In the genomic region with DNA sequence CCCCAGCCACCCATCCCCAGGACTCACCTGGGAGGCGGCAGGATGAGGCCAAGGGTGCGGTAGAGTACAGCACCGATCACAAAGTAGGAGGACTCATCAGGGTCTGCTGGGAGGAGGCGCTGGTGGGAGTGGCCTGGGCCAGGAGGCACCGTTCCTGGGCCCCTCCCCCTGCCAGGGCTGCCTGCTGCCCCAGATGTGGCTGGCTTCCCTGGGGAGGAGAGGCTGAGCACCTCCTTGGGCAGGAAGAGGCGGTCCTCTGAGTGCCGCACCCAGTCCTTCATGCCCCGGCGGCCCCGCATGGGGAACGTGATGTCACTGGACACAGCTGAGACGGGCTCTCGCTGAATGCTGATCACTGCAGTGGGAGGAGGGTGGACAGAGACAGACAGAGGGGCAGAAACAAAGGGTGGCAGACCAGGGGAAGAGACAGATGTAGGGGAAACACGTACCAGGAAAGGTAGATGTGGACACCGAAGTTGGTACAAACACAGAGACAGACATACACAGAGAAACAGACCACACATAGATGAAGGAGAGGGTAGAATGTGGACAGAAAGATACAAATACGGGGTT, we compare ENCODE assay signal across 9 cellular contexts. TPM values are rescaled to one million over a fixed set of nuclear protein-coding genes. Genes with fewer than 3 reads are reported as not detected.
DNase-seq lines count a peak whose midpoint lies in the region; ATAC-seq, FAIRE-seq and TF ChIP-seq lines count a peak whose summit lies in the region.
"Had no signal": no experiment of that assay in that cellular context is flagged by ENCODE, and none has a peak within 500 bp of the region (broad histone marks: within the 10 kb centered on the region; RNA-seq: fewer than 3 reads in every experiment).

No MANE protein-coding gene starts in this region.

- no peaks in the 10 kb centered on the region for H3K27me3 Mint-ChIP-seq in T-helper 2 cell treated with Interferon-gamma antibody and Interleukin-4, amounts not matched to agents 5 μg/mL and 100 μg/mL, for 36 hours (ENCODE audit: low read depth)
- no peaks in the 10 kb centered on the region for H3K27me3 Mint-ChIP-seq in activated naive CD8-positive, alpha-beta T cell treated with anti-CD3 and anti-CD28 coated beads for 36 hours

- WGBS in spleen, 5 donors: 36 to 43% (median 40%) methylated on average over 11 to 16 of the region's 16 CpGs

- H3K4me3 ChIP-seq in spleen: no peak overlapping the region

- no peaks in the 10 kb centered on the region for H3K9me3 ChIP-seq in spleen

- no peak for TF ChIP-seq POLR2A in spleen (IDR thresholded peaks at IDR 0.05)

- no peaks in the 10 kb centered on the region for H3K36me3 Mint-ChIP-seq in T-helper 2 cell treated with Interferon-gamma antibody and Interleukin-4, amounts not matched to agents 5 μg/mL and 100 μg/mL, for 36 hours (ENCODE audit: low read depth)
- no peaks in the 10 kb centered on the region for H3K36me3 Mint-ChIP-seq in activated naive CD8-positive, alpha-beta T cell treated with anti-CD3 and anti-CD28 coated beads for 36 hours

- peak overlapping the region; percentile 81 for H3K27ac Mint-ChIP-seq in T-helper 2 cell treated with Interferon-gamma antibody and Interleukin-4, amounts not matched to agents 5 μg/mL and 100 μg/mL, for 36 hours
- H3K27ac Mint-ChIP-seq in activated naive CD8-positive, alpha-beta T cell treated with anti-CD3 and anti-CD28 coated beads for 36 hours: no peak overlapping the region

- H3K4me1 ChIP-seq in spleen: peaks cover 0 to 10% (median 4%) of the 10 kb centered on the region in 6 donors

- TF ChIP-seq CTCF in spleen (IDR thresholded peaks at IDR 0.05 in 8 of 11, conservative IDR thresholded peaks at IDR 0.05 in 3 of 11): no peak

- no peaks in the 10 kb centered on the region for H3K27me3 ChIP-seq in spleen (replicated peaks in 1 of 7)

- H3K36me3 ChIP-seq in spleen: no peaks in the 10 kb centered on the region

- DNase-seq in ELF-1 (ENCODE audit: low read depth, low spot score) (peak; percentile 69), spleen (peak; percentile 83), RCC 7860 (ENCODE audit: low spot score) (no peak), retina (no peak), GM19239 (ENCODE audit: insufficient read length, low spot score) (no peak)
- DNase-seq in T-helper 2 cell treated with Interferon-gamma antibody and Interleukin-4, amounts not matched to agents 5 μg/mL and 100 μg/mL, for 36 hours (ENCODE audit: low spot score): peak; percentile 24
- peak; percentile 45 for DNase-seq in activated naive CD8-positive, alpha-beta T cell treated with anti-CD3 and anti-CD28 coated beads for 36 hours

- H3K4me3 Mint-ChIP-seq in T-helper 2 cell treated with Interferon-gamma antibody and Interleukin-4, amounts not matched to agents 5 μg/mL and 100 μg/mL, for 36 hours: peak overlapping the region; percentile 54
- H3K4me3 Mint-ChIP-seq in activated naive CD8-positive, alpha-beta T cell treated with anti-CD3 and anti-CD28 coated beads for 36 hours: no peak overlapping the region

- no peaks in the 10 kb centered on the region for H3K9me3 Mint-ChIP-seq in T-helper 2 cell treated with Interferon-gamma antibody and Interleukin-4, amounts not matched to agents 5 μg/mL and 100 μg/mL, for 36 hours
- no peaks in the 10 kb centered on the region for H3K9me3 Mint-ChIP-seq in activated naive CD8-positive, alpha-beta T cell treated with anti-CD3 and anti-CD28 coated beads for 36 hours

- FAIRE-seq in RCC 7860 (lab: Jason Lieb, UNC) (no peak), GM19239 (lab: Jason Lieb, UNC) (no peak)
- FAIRE-seq: urothelium cell line had no signal

- ATAC-seq in HG03442 (IDR thresholded peaks at IDR 0.05; ENCODE audit: unreplicated experiment): no peak

- intact Hi-C loops in spleen (cut with DNase I; ENCODE audit: low total_unique reads): no loop called here

- peaks cover 5% of the 10 kb centered on the region for H3K4me1 Mint-ChIP-seq in T-helper 2 cell treated with Interferon-gamma antibody and Interleukin-4, amounts not matched to agents 5 μg/mL and 100 μg/mL, for 36 hours (ENCODE audit: low read depth)
- peaks cover 3% of the 10 kb centered on the region for H3K4me1 Mint-ChIP-seq in activated naive CD8-positive, alpha-beta T cell treated with anti-CD3 and anti-CD28 coated beads for 36 hours

- H3K27ac ChIP-seq in spleen: no peak overlapping the region

RNA-seq across cellular contexts. Expression of gene ADGRB2, which starts 24.8 kb away (rescaled TPM):
- under 1 TPM; 0.08 to 0.18 TPM for total RNA-seq in activated naive CD8-positive, alpha-beta T cell treated with anti-CD3 and anti-CD28 coated beads for 36 hours
- total RNA-seq in spleen: 1 to 10 TPM in 5 of 7 donors, under 1 TPM in 2; 0.82 to 5.1 (median 2.7) TPM
- 1 to 10 TPM in 1 of 3 donors, under 1 TPM in 2; 0.52 to 1.4 (median 0.57) TPM for polyA plus RNA-seq in spleen

RNA-seq across cellular contexts. Expression of gene COL16A1, which starts 35.5 kb away (rescaled TPM):
- under 1 TPM; 0.36 to 0.93 TPM for total RNA-seq in activated naive CD8-positive, alpha-beta T cell treated with anti-CD3 and anti-CD28 coated beads for 36 hours
- total RNA-seq in spleen: 10 to 100 TPM in 5 of 7 donors, 1 to 10 TPM in 2; 4.7 to 22.0 (median 12.4) TPM
- 10 to 100 TPM in 2 of 3 donors, 1 to 10 TPM in 1; 9.5 to 25.6 (median 14.4) TPM for polyA plus RNA-seq in spleen

Comparison
In these comparisons a context has a peak if more than half of its experiments do, and no peak if none do; other contexts are left out.
1. DNase-seq: peak in ELF-1 (single experiment), T-helper 2 cell treated with Interferon-gamma antibody and Interleukin-4, amounts not matched to agents 5 μg/mL and 100 μg/mL, for 36 hours (single experiment), activated naive CD8-positive, alpha-beta T cell treated with anti-CD3 and anti-CD28 coated beads for 36 hours (single experiment) and spleen (single experiment); none in RCC 7860 (single experiment), retina (single experiment) and GM19239 (single experiment).